ENCODE assay signal across 8 cellular contexts in genomic region chr7:7182156-7183060, GRCh38. TPM values are rescaled to one million over a fixed set of nuclear protein-coding genes. Genes with fewer than 3 reads are reported as not detected.
A peak's percentile ranks its signal among the peaks of the same experiment; 100 is the strongest.
DNase-seq lines count a peak whose midpoint lies in the region; ATAC-seq and TF ChIP-seq lines count a peak whose summit lies in the region.

TSS of gene C1GALT1 (plus strand) at chr7:7182544. CDS start at chr7:7234320, 51,776 bp downstream.

- TF ChIP-seq CTCF in DND-41 (IDR thresholded peaks at IDR 0.05; ENCODE audit: borderline replicate concordance, extremely low read depth, low read length, poor library complexity, severe bottlenecking) = peak; percentile 70
- TF ChIP-seq CTCF in KMS-11 (conservative IDR thresholded peaks at IDR 0.05; ENCODE audit: low read depth, low read length) = no peak; the same call in 1 of the 2 replicates
- peak; percentile 63 for TF ChIP-seq CTCF in Panc1 (IDR thresholded peaks at IDR 0.05)
- peak in 1 of 3 experiments; percentile 53 for TF ChIP-seq CTCF in esophagus muscularis mucosa (IDR thresholded peaks at IDR 0.05)

- H3K4me2 ChIP-seq in DND-41 (ENCODE audit: insufficient read depth, low read length) (peak within 1 kb of the TSS; percentile 89), KMS-11 (peak within 1 kb of the TSS; percentile 97)

- H3K9ac ChIP-seq in DND-41 (ENCODE audit: low read depth, low read length) (peak within 1 kb of the TSS; percentile 63), KMS-11 (peak within 1 kb of the TSS; percentile 80)

- H2AFZ ChIP-seq in DND-41 (ENCODE audit: low read depth, low read length) (peak within 1 kb of the TSS; percentile 90), KMS-11 (ENCODE audit: low read depth) (peak within 1 kb of the TSS; percentile 82)

- intact Hi-C loops in Panc1 (cut with micrococcal nuclease; ENCODE audit: unreplicated experiment) = loop anchor here (10.0 kb wide), 1 partner anchor 232 kb away; no protein-coding TSS in a partner anchor
- intact Hi-C loops in esophagus muscularis mucosa (cut with DNase I) = loop anchor here (5.0 to 10.0 kb wide), 3 partner anchors 80 to 460 kb away; partner anchors contain the start of genes MIOS and UMAD1

- in situ Hi-C loops in Panc1 (cut with HindIII; ENCODE audit: low pct_unique_long_range_greater_than_20kb, low sequenced_read_pairs) = no loop called here

- CTCF ChIA-PET in Panc1 (lab: Charles Lee) = interaction anchor here (0.8 to 1.4 kb wide), 2 partner anchors 79 to 119 kb away, joined by 3 to 6 read pairs; no protein-coding TSS in a partner anchor

- H3K9me3 ChIP-seq in DND-41 (ENCODE audit: insufficient read depth, low read length, severe bottlenecking) (no peaks in the 10 kb centered on the region), Panc1 (ENCODE audit: control insufficient read depth, insufficient read depth, low read depth, low read length) (no peaks in the 10 kb centered on the region), esophagus muscularis mucosa (no peaks in the 10 kb centered on the region), muscle layer of duodenum (ENCODE audit: control insufficient read depth in 1 of 2, low read length in 2 of 2) (no peaks in the 10 kb centered on the region)

- H3K79me2 ChIP-seq in DND-41 (ENCODE audit: insufficient read depth, low read length) (peaks cover 53% of the 10 kb centered on the region), KMS-11 (ENCODE audit: insufficient read depth, low read depth) (peaks cover 44% of the 10 kb centered on the region)

- ATAC-seq in DND-41 (ENCODE audit: insufficient read depth, low read depth) (peak; percentile 85), GM21737 (IDR thresholded peaks at IDR 0.05; ENCODE audit: unreplicated experiment) (peak; percentile 82), Panc1 (peak; percentile 97)

- peak within 1 kb of the TSS; percentile 88 to 91 for H3K4me3 ChIP-seq in DND-41 (ENCODE audit: low read depth in 1 of 2, low read length in 2 of 2)
- no peak within 1 kb of the TSS for H3K4me3 ChIP-seq in KMS-11 (IDR thresholded peaks at IDR 0.05; ENCODE audit: insufficient read depth, low read depth, low read length)
- peak within 1 kb of the TSS; percentile 83 to 93 for H3K4me3 ChIP-seq in Panc1 (ENCODE audit: low read depth in 2 of 2, low read length in 2 of 2)
- H3K4me3 ChIP-seq in esophagus muscularis mucosa = peak within 1 kb of the TSS; percentile 70 to 98 (median 91)
- H3K4me3 ChIP-seq in muscle layer of duodenum (ENCODE audit: low read depth in 1 of 2, low read length in 2 of 2) = peak within 1 kb of the TSS; percentile 93

- 0% methylated on average over 37 of the region's 82 CpGs for WGBS in esophagus muscularis mucosa

- no peak for TF ChIP-seq EP300 in esophagus muscularis mucosa (IDR thresholded peaks at IDR 0.05)

- H3K4me1 ChIP-seq in DND-41 (ENCODE audit: insufficient read depth, low read length) = peaks cover 47% of the 10 kb centered on the region
- peaks cover 47% of the 10 kb centered on the region for H3K4me1 ChIP-seq in KMS-11 (ENCODE audit: low read depth, poor library complexity, severe bottlenecking)
- H3K4me1 ChIP-seq in Panc1 (ENCODE audit: control insufficient read depth, insufficient read depth, low read length) = peaks cover 23% of the 10 kb centered on the region
- peaks cover 5 to 29% (median 20%) of the 10 kb centered on the region in 4 donors for H3K4me1 ChIP-seq in esophagus muscularis mucosa
- H3K4me1 ChIP-seq in muscle layer of duodenum (ENCODE audit: control insufficient read depth in 1 of 2, insufficient read depth in 2 of 2, low read length in 2 of 2) = peaks cover 0 to 14% of the 10 kb centered on the region in 2 donors

- H3K27me3 ChIP-seq in DND-41 (ENCODE audit: insufficient read depth, low read length, poor library complexity) (no peaks in the 10 kb centered on the region), KMS-11 (ENCODE audit: insufficient read depth, low read depth) (no peaks in the 10 kb centered on the region), Panc1 (ENCODE audit: control insufficient read depth, insufficient read depth, low read length) (no peaks in the 10 kb centered on the region), esophagus muscularis mucosa (no peaks in the 10 kb centered on the region), muscle layer of duodenum (ENCODE audit: low read depth, low read length) (no peaks in the 10 kb centered on the region)

- peaks cover 20% of the 10 kb centered on the region; the same call in 1 of the 2 replicates for H4K20me1 ChIP-seq in DND-41 (ENCODE audit: insufficient read depth, low read length)
- H4K20me1 ChIP-seq in KMS-11 (ENCODE audit: insufficient read depth) = no peaks in the 10 kb centered on the region

- BruUV-seq in Panc1 (replicated peaks; lab: Mats Ljungman, UMichigan) = no TSS peak

- TF ChIP-seq POLR2A in esophagus muscularis mucosa (IDR thresholded peaks at IDR 0.05; ENCODE audit: low read depth) = no peak

- peak within 1 kb of the TSS; percentile 95 for H3K27ac ChIP-seq in DND-41 (ENCODE audit: low read length)
- peak within 1 kb of the TSS; percentile 93 for H3K27ac ChIP-seq in KMS-11
- peak within 1 kb of the TSS; percentile 94 for H3K27ac ChIP-seq in Panc1 (ENCODE audit: low read length)
- H3K27ac ChIP-seq in esophagus muscularis mucosa (replicated peaks in 1 of 4) = peak within 1 kb of the TSS; percentile 92 to 98 (median 96)
- peak within 1 kb of the TSS; percentile 99 for H3K27ac ChIP-seq in muscle layer of duodenum (ENCODE audit: low read length)

- DNase-seq in DND-41 (peak; percentile 98), Panc1 (ENCODE audit: low read depth, low spot score) (peak; percentile 94), esophagus muscularis mucosa (ENCODE audit: extremely low spot score) (peak; percentile 99)
- DNase-seq in activated T-cell treated with anti-CD3 and anti-CD28 coated beads, Interleukin-2, amount 50 U/mL, for 48 hours = peak; percentile 95 to 97
- peak; percentile 93 to 97 for DNase-seq in stimulated activated CD8-positive, alpha-beta memory T cell treated with anti-CD3 and anti-CD28 coated beads, Interleukin-7, amount 100 ng/mL, for 4 hours (ENCODE audit: low read depth in 2 of 2)

- H3K36me3 ChIP-seq in DND-41 (ENCODE audit: insufficient read depth, low read length) (peaks cover 11% of the 10 kb centered on the region), KMS-11 (ENCODE audit: insufficient read depth) (no peaks in the 10 kb centered on the region), Panc1 (ENCODE audit: control insufficient read depth, insufficient read depth, low read length) (peaks cover 6% of the 10 kb centered on the region; the same call in 1 of the 2 replicates), esophagus muscularis mucosa (no peaks in the 10 kb centered on the region), muscle layer of duodenum (ENCODE audit: control insufficient read depth in 1 of 2, insufficient read depth in 2 of 2, low read length in 2 of 2) (no peaks in the 10 kb centered on the region)

- POLR2A ChIA-PET in Panc1 (lab: Charles Lee) = no interaction called here

RNA-seq across cellular contexts. Expression of gene C1GALT1, which starts in this region (rescaled TPM):
- total RNA-seq in Panc1 (2021; ENCODE audit: unreplicated experiment) = 54.5 TPM
- 17.6 TPM for polyA plus RNA-seq in Panc1 (2012; ENCODE audit: insufficient read length)
- total RNA-seq in esophagus muscularis mucosa = 10 to 100 TPM in 2 of 4 donors, 1 to 10 TPM in 2; 6.7 to 13.8 (median 11.4) TPM
